In the genomic region with DNA sequence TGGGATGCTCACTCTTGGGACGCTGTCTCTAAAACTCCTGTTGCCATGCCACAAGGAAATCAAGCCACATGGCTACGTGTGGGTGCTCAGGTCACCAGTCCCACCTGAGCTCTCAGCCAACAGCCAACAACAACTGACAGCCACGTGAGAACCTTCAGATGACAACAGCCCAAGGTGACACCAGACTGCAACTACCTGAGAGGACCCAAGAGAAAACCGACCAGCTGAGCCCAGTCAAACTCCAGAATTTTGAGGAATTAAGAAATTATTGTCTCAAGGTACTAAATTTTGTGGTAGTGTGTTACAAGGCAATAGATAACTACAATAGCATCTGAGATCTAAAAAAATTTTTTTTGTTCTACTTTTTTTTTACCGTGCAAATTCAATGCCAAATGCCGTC, we compare ENCODE assay signal across 26 cellular contexts.
"Had no signal": no experiment of that assay in that cellular context is flagged by ENCODE, and none has a peak within 500 bp of the region (broad histone marks: within the 10 kb centered on the region; RNA-seq: fewer than 3 reads in every experiment).

No MANE protein-coding gene starts in this region.

- H3K27ac ChIP-seq: left lung, lower lobe of right lung, pancreas, prostate gland, sigmoid colon, spleen, suprapubic skin, tibial nerve, vagina had no signal

- H3K36me3 ChIP-seq: left lung, lower lobe of right lung, pancreas, prostate gland, sigmoid colon, spleen, suprapubic skin, tibial nerve had no signal

- H3K9me3 Mint-ChIP-seq: immature natural killer cell; stimulated activated effector memory CD8-positive, alpha-beta T cell treated with anti-CD3 and anti-CD28 coated beads, Interleukin-12 subunit alpha, Interleukin-12 subunit beta, amount 100 ng/mL, for 72 hours; stimulated activated naive CD8-positive, alpha-beta T cell treated with anti-CD3 and anti-CD28 coated beads, Interleukin-15, Interleukin-2, amounts not matched to agents 100 ng/mL and 50 ng/mL, for 24 hours; type B pancreatic cell had no signal

- DNase-seq: hypothalamus; immature natural killer cell; kidney; left colon; left lung; lower lobe of right lung; mammary epithelial cell; mesendoderm; naive thymus-derived CD4-positive, alpha-beta T cell; pancreas; retina; right cardiac atrium; sigmoid colon; small intestine; spleen; stimulated activated CD4-positive, alpha-beta T cell treated with anti-CD3 and anti-CD28 coated beads, Interleukin-4, amount 100 ng/mL, for 24 hours; stimulated activated naive CD4-positive, alpha-beta T cell had no signal

- H3K36me3 Mint-ChIP-seq: immature natural killer cell; mesothelial cell of epicardium; natural killer cell treated with Interleukin-12 subunit alpha and Interleukin-12 subunit beta and Interleukin-15 and Interleukin-18, amount 100 ng/mL, for 72 hours; stimulated activated effector memory CD8-positive, alpha-beta T cell treated with anti-CD3 and anti-CD28 coated beads, Interleukin-12 subunit alpha, Interleukin-12 subunit beta, amount 100 ng/mL, for 72 hours; type B pancreatic cell had no signal

- H3K9me3 ChIP-seq: pancreas, prostate gland, suprapubic skin, vagina had no signal

- H3K27me3 Mint-ChIP-seq: naive thymus-derived CD4-positive, alpha-beta T cell; stimulated activated naive CD8-positive, alpha-beta T cell treated with anti-CD3 and anti-CD28 coated beads, Interleukin-15, Interleukin-2, amounts not matched to agents 100 ng/mL and 50 ng/mL, for 24 hours had no signal

- H3K4me3 Mint-ChIP-seq: immature natural killer cell; mesothelial cell of epicardium; naive thymus-derived CD4-positive, alpha-beta T cell; natural killer cell treated with Interleukin-12 subunit alpha and Interleukin-12 subunit beta and Interleukin-15 and Interleukin-18, amount 100 ng/mL, for 72 hours; stimulated activated effector memory CD8-positive, alpha-beta T cell treated with anti-CD3 and anti-CD28 coated beads, Interleukin-12 subunit alpha, Interleukin-12 subunit beta, amount 100 ng/mL, for 72 hours; stimulated activated naive CD8-positive, alpha-beta T cell treated with anti-CD3 and anti-CD28 coated beads, Interleukin-15, Interleukin-2, amounts not matched to agents 100 ng/mL and 50 ng/mL, for 24 hours; type B pancreatic cell had no signal

- H3K4me1 Mint-ChIP-seq: immature natural killer cell, mesothelial cell of epicardium had no signal

- H3K4me1 ChIP-seq: pancreas had no signal

- H3K27me3 ChIP-seq: left lung, pancreas, sigmoid colon, spleen, suprapubic skin, tibial nerve, vagina had no signal

- H3K27ac Mint-ChIP-seq: immature natural killer cell; mesothelial cell of epicardium; natural killer cell treated with Interleukin-12 subunit alpha and Interleukin-12 subunit beta and Interleukin-15 and Interleukin-18, amount 100 ng/mL, for 72 hours; stimulated activated effector memory CD8-positive, alpha-beta T cell treated with anti-CD3 and anti-CD28 coated beads, Interleukin-12 subunit alpha, Interleukin-12 subunit beta, amount 100 ng/mL, for 72 hours; stimulated activated naive CD8-positive, alpha-beta T cell treated with anti-CD3 and anti-CD28 coated beads, Interleukin-15, Interleukin-2, amounts not matched to agents 100 ng/mL and 50 ng/mL, for 24 hours; type B pancreatic cell had no signal

- ATAC-seq: left colon; left lung; lower lobe of right lung; naive thymus-derived CD4-positive, alpha-beta T cell; natural killer cell treated with Interleukin-12 subunit alpha and Interleukin-12 subunit beta and Interleukin-15 and Interleukin-18, amount 100 ng/mL, for 72 hours; pancreas; right cardiac atrium; stimulated activated effector memory CD8-positive, alpha-beta T cell treated with anti-CD3 and anti-CD28 coated beads, Interleukin-12 subunit alpha, Interleukin-12 subunit beta, amount 100 ng/mL, for 72 hours had no signal

- H3K4me3 ChIP-seq: left lung, lower lobe of right lung, pancreas, prostate gland, sigmoid colon, spleen, suprapubic skin, tibial nerve, vagina had no signal
